19 cellular contexts compared by ENCODE assay signal in genomic region chr7:46679671-46680070, GRCh38.
"Had no signal": no experiment of that assay in that cellular context is flagged by ENCODE, and none has a peak within 500 bp of the region (broad histone marks: within the 10 kb centered on the region; RNA-seq: fewer than 3 reads in every experiment).

No MANE protein-coding gene starts in this region.

- H3K4me3 ChIP-seq: dorsolateral prefrontal cortex, esophagus muscularis mucosa, gastrocnemius medialis, right atrium auricular region, smooth muscle cell, suprapubic skin, thyroid gland had no signal

- FAIRE-seq: keratinocyte had no signal

- H3K9me3 ChIP-seq: esophagus muscularis mucosa, gastrocnemius medialis, right atrium auricular region, suprapubic skin, thyroid gland had no signal

- DNase-seq: cortex of kidney; dorsolateral prefrontal cortex; effector CD8-positive, alpha-beta T cell; gastrocnemius medialis; glutamatergic neuron; naive thymus-derived CD4-positive, alpha-beta T cell; nephron progenitor cell; posterior cingulate gyrus; stimulated activated CD4-positive, alpha-beta T cell treated with anti-CD3 and anti-CD28 coated beads, Interleukin-2, amount 100 ng/mL, for 48 hours; stimulated activated CD8-positive, alpha-beta memory T cell treated with anti-CD3 and anti-CD28 coated beads, Interleukin-4, amount 100 ng/mL, for 48 hours; stimulated activated naive CD8-positive, alpha-beta T cell treated with anti-CD3 and anti-CD28 coated beads, Interleukin-15, Interleukin-2, amounts not matched to agents 100 U/mL and 50 U/mL, for 24 hours had no signal

- H3K27me3 ChIP-seq: esophagus muscularis mucosa, gastrocnemius medialis, right atrium auricular region, suprapubic skin, thyroid gland had no signal

- H3K4me1 ChIP-seq: gastrocnemius medialis had no signal

- H3K4me2 ChIP-seq: smooth muscle cell had no signal

- H3K27ac ChIP-seq: dorsolateral prefrontal cortex, epithelial cell of prostate, esophagus muscularis mucosa, gastrocnemius medialis, right atrium auricular region, suprapubic skin, thyroid gland had no signal

- H3K36me3 ChIP-seq: esophagus muscularis mucosa, gastrocnemius medialis, right atrium auricular region, suprapubic skin, thyroid gland had no signal

- ATAC-seq: gastrocnemius medialis; naive thymus-derived CD4-positive, alpha-beta T cell; stimulated activated effector memory CD8-positive, alpha-beta T cell treated with anti-CD3 and anti-CD28 coated beads, Interleukin-12 subunit alpha, Interleukin-12 subunit beta, amount 100 ng/mL, for 72 hours; stimulated activated naive CD8-positive, alpha-beta T cell treated with anti-CD3 and anti-CD28 coated beads, Interleukin-15, Interleukin-2, amounts not matched to agents 100 U/mL and 50 U/mL, for 24 hours had no signal
